In genomic region chr17:15749403-15749802, GRCh38 we compare ENCODE assay signal across 5 cellular contexts. TPM values are rescaled to one million over a fixed set of nuclear protein-coding genes. Genes with fewer than 3 reads are reported as not detected.
"Had no signal": no experiment of that assay in that cellular context is flagged by ENCODE, and none has a peak within 500 bp of the region (broad histone marks: within the 10 kb centered on the region; RNA-seq: fewer than 3 reads in every experiment).

No MANE protein-coding gene starts in this region.

RNA-seq across cellular contexts. Expression of gene TBC1D26, which starts 17.3 kb away (rescaled TPM):
- total RNA-seq: M059J, OCI-LY7, Right ventricle myocardium inferior, RPMI7951, SK-MEL-5 had no signal
